ENCODE assay signal across 15 cellular contexts in genomic region chr11:64357446-64357845, GRCh38. TPM values are rescaled to one million over a fixed set of nuclear protein-coding genes. Genes with fewer than 3 reads are reported as not detected.
DNase-seq lines count a peak whose midpoint lies in the region; ATAC-seq and TF ChIP-seq lines count a peak whose summit lies in the region.
"Had no signal": no experiment of that assay in that cellular context is flagged by ENCODE, and none has a peak within 500 bp of the region (broad histone marks: within the 10 kb centered on the region; RNA-seq: fewer than 3 reads in every experiment).

No MANE protein-coding gene starts in this region.

- H3K4me1 ChIP-seq in breast epithelium, result peaks cover 4 to 9% of the 10 kb centered on the region in 2 donors
- H3K4me1 ChIP-seq in esophagus squamous epithelium, result peaks cover 28 to 54% (median 34%) of the 10 kb centered on the region in 3 donors
- peaks cover 32 to 49% (median 39%) of the 10 kb centered on the region in 4 donors for H3K4me1 ChIP-seq in upper lobe of left lung

- H3K4me3 ChIP-seq in breast epithelium, result no peak overlapping the region
- no peak overlapping the region for H3K4me3 ChIP-seq in esophagus squamous epithelium
- H3K4me3 ChIP-seq in upper lobe of left lung, result no peak overlapping the region
- H3K4me3 ChIP-seq: transverse colon had no signal

- TF ChIP-seq CTCF in MCF 10A (IDR thresholded peaks at IDR 0.05; ENCODE audit: unreplicated experiment), result no peak
- TF ChIP-seq CTCF in breast epithelium (IDR thresholded peaks at IDR 0.05), result no peak
- TF ChIP-seq CTCF in VCaP (conservative IDR thresholded peaks at IDR 0.05), result no peak
- no peak for TF ChIP-seq CTCF in esophagus squamous epithelium (IDR thresholded peaks at IDR 0.05)
- no peak for TF ChIP-seq CTCF in upper lobe of left lung (IDR thresholded peaks at IDR 0.05)

- H3K27me3 Mint-ChIP-seq in MCF 10A (ENCODE audit: insufficient read depth, unreplicated experiment), result no peaks in the 10 kb centered on the region
- H3K27me3 Mint-ChIP-seq: activated naive CD4-positive, alpha-beta T cell treated with anti-CD3 and anti-CD28 coated beads, Interleukin-2, amount 50 U/mL, for 24 hours; memory B cell had no signal

- peak overlapping the region in 1 of 2 donors; percentile 84 for H3K27ac ChIP-seq in breast epithelium
- H3K27ac ChIP-seq in VCaP, result peak overlapping the region; percentile 95
- H3K27ac ChIP-seq in esophagus squamous epithelium, result peak overlapping the region in 3 of 4 donors; percentile 89 to 93 (median 90)
- peak overlapping the region in 3 of 4 donors; percentile 88 to 90 (median 90) for H3K27ac ChIP-seq in upper lobe of left lung

- no CpG with 5 or more reads among the region's 6 CpGs for WGBS in esophagus squamous epithelium, 2 donors
- 92 to 93% methylated on average over 5 of the region's 6 CpGs for WGBS in upper lobe of left lung, 2 donors

- H3K9me3 Mint-ChIP-seq in MCF 10A (ENCODE audit: unreplicated experiment), result no peaks in the 10 kb centered on the region
- H3K9me3 Mint-ChIP-seq: activated naive CD4-positive, alpha-beta T cell treated with anti-CD3 and anti-CD28 coated beads, Interleukin-2, amount 50 U/mL, for 24 hours; memory B cell had no signal

- no peak overlapping the region for H3K27ac Mint-ChIP-seq in MCF 10A (ENCODE audit: low read depth, unreplicated experiment)
- H3K27ac Mint-ChIP-seq: activated naive CD4-positive, alpha-beta T cell treated with anti-CD3 and anti-CD28 coated beads, Interleukin-2, amount 50 U/mL, for 24 hours had no signal

- TF ChIP-seq POLR2A in breast epithelium (IDR thresholded peaks at IDR 0.05), result no peak
- no peak for TF ChIP-seq POLR2A in esophagus squamous epithelium (IDR thresholded peaks at IDR 0.05)
- no peak for TF ChIP-seq POLR2A in upper lobe of left lung (IDR thresholded peaks at IDR 0.05)

- peaks cover 15% of the 10 kb centered on the region for H3K36me3 Mint-ChIP-seq in MCF 10A (ENCODE audit: insufficient read depth, unreplicated experiment)
- H3K36me3 Mint-ChIP-seq: activated naive CD4-positive, alpha-beta T cell treated with anti-CD3 and anti-CD28 coated beads, Interleukin-2, amount 50 U/mL, for 24 hours; memory B cell had no signal

- intact Hi-C loops in MCF 10A (cut with micrococcal nuclease) (loop anchor here (5.0 kb wide), 2 partner anchors 105 to 295 kb away; partner anchors contain the start of gene PLCB3), breast epithelium (cut with DNase I; ENCODE audit: low total_unique reads) (no loop called here), esophagus squamous epithelium (cut with DNase I) (no loop called here)

- no peak for TF ChIP-seq EP300 in upper lobe of left lung (IDR thresholded peaks at IDR 0.05)

- peak overlapping the region; percentile 82 for H3K4me3 Mint-ChIP-seq in MCF 10A (ENCODE audit: unreplicated experiment)

- ATAC-seq in upper lobe of left lung (ENCODE audit: low FRiP score in 2 of 2) (no peak), HG02798 (IDR thresholded peaks at IDR 0.05; ENCODE audit: poor library complexity, unreplicated experiment) (no peak)

- H3K9me3 ChIP-seq in breast epithelium, result no peaks in the 10 kb centered on the region
- H3K9me3 ChIP-seq in esophagus squamous epithelium, result no peaks in the 10 kb centered on the region
- H3K9me3 ChIP-seq in upper lobe of left lung, result no peaks in the 10 kb centered on the region
- H3K9me3 ChIP-seq: transverse colon had no signal

- CTCF ChIA-PET in MCF 10A (lab: Yijun Ruan, JAX), result interaction anchor here (0.5 to 8.8 kb wide), 11 partner anchors 12 to 303 kb away, joined by 3 to 148 read pairs (median 4); partner anchors contain the start of genes CCDC88B, PRDX5 and TRMT112

- POLR2A ChIA-PET in MCF 10A (lab: Yijun Ruan, JAX), result interaction anchor here (0.9 to 3.1 kb wide), 7 partner anchors 9 to 88 kb away, joined by 3 to 65 read pairs (median 3); partner anchors contain the start of genes ESRRA, PRDX5 and TRMT112

- H3K36me3 ChIP-seq in breast epithelium (no peaks in the 10 kb centered on the region), esophagus squamous epithelium (peaks cover 8 to 25% (median 12%) of the 10 kb centered on the region in 3 donors), upper lobe of left lung (peaks cover 11 to 32% (median 19%) of the 10 kb centered on the region in 4 donors)

- peaks cover 35% of the 10 kb centered on the region for H3K4me1 Mint-ChIP-seq in MCF 10A (ENCODE audit: insufficient read depth, unreplicated experiment)

- no TSS peak for BruUV-seq in MCF 10A (replicated peaks; lab: Mats Ljungman, UMichigan)

- H3K27me3 ChIP-seq in breast epithelium (no peaks in the 10 kb centered on the region), esophagus squamous epithelium (no peaks in the 10 kb centered on the region), upper lobe of left lung (no peaks in the 10 kb centered on the region)
- H3K27me3 ChIP-seq: transverse colon had no signal

- DNase-seq in MCF 10A (ENCODE audit: unreplicated experiment) (no peak), breast epithelium (ENCODE audit: low spot score in 2 of 2) (no peak), esophagus squamous epithelium (lab: John Stamatoyannopoulos, UW) (no peak), upper lobe of left lung (no peak), NCI-H2196 treated with DMSO at 0.1 percent for 48 hours (lab: John Stamatoyannopoulos, UW; ENCODE audit: unreplicated experiment) (no peak), GOT3 (lab: John Stamatoyannopoulos, UW) (no peak)
- DNase-seq: cortex of kidney, NCI-H1105 treated with DMSO at 0.1 percent for 48 hours, NCI-H345, OCI-M1 had no signal

RNA-seq across cellular contexts. Expression of gene RPS6KA4, which starts 1.5 kb away (rescaled TPM):
- 42.5 and 46.5 TPM in 2 replicates for total RNA-seq in MCF 10A (2022)
- total RNA-seq in breast epithelium, result 10 to 100 TPM; 16.7 to 20.6 (median 19.4) TPM
- 10 to 100 TPM; 28.6 to 69.8 (median 55.0) TPM for total RNA-seq in esophagus squamous epithelium
- 10 to 100 TPM; 16.3 to 93.2 (median 46.7) TPM for total RNA-seq in upper lobe of left lung

RNA-seq across cellular contexts. Expression of gene CCDC88B, which starts 17.4 kb away (rescaled TPM):
- total RNA-seq in MCF 10A (2022), result 4.2 and 6.0 TPM in 2 replicates
- total RNA-seq in breast epithelium, result 10 to 100 TPM in 1 of 3 donors, 1 to 10 TPM in 2; 3.3 to 10.7 (median 5.9) TPM
- 10 to 100 TPM in 3 of 4 donors, 1 to 10 TPM in 1; 7.4 to 14.9 (median 13.7) TPM for total RNA-seq in esophagus squamous epithelium
- 100 to 1,000 TPM in 1 of 6 donors, 10 to 100 TPM in 5; 12.6 to 138 (median 37.2) TPM for total RNA-seq in upper lobe of left lung

RNA-seq across cellular contexts. Expression of gene PRDX5, which starts 39.5 kb away (rescaled TPM):
- total RNA-seq in MCF 10A (2022), result 274 and 302 TPM in 2 replicates
- 100 to 1,000 TPM; 241 to 327 (median 262) TPM for total RNA-seq in breast epithelium
- 100 to 1,000 TPM; 309 to 602 (median 476) TPM for total RNA-seq in esophagus squamous epithelium
- total RNA-seq in upper lobe of left lung, result 100 to 1,000 TPM; 146 to 493 (median 309) TPM

RNA-seq across cellular contexts. Expression of gene TRMT112, which starts 40.1 kb away (rescaled TPM):
- total RNA-seq in MCF 10A (2022) (284 and 354 TPM in 2 replicates), breast epithelium (100 to 1,000 TPM; 206 to 266 (median 262) TPM), esophagus squamous epithelium (100 to 1,000 TPM; 202 to 248 (median 211) TPM), upper lobe of left lung (100 to 1,000 TPM; 110 to 215 (median 170) TPM)

RNA-seq across cellular contexts. Expression of gene ESRRA, which starts 52.1 kb away (rescaled TPM):
- total RNA-seq in MCF 10A (2022) (52.0 and 63.4 TPM in 2 replicates), breast epithelium (10 to 100 TPM; 38.2 to 43.9 (median 39.5) TPM), esophagus squamous epithelium (100 to 1,000 TPM in 2 of 4 donors, 10 to 100 TPM in 2; 81.9 to 131 (median 99.7) TPM), upper lobe of left lung (100 to 1,000 TPM in 1 of 6 donors, 10 to 100 TPM in 5; 42.7 to 109 (median 80.6) TPM)
